Comparison of ENCODE assay signal across 8 cellular contexts in the genomic region with DNA sequence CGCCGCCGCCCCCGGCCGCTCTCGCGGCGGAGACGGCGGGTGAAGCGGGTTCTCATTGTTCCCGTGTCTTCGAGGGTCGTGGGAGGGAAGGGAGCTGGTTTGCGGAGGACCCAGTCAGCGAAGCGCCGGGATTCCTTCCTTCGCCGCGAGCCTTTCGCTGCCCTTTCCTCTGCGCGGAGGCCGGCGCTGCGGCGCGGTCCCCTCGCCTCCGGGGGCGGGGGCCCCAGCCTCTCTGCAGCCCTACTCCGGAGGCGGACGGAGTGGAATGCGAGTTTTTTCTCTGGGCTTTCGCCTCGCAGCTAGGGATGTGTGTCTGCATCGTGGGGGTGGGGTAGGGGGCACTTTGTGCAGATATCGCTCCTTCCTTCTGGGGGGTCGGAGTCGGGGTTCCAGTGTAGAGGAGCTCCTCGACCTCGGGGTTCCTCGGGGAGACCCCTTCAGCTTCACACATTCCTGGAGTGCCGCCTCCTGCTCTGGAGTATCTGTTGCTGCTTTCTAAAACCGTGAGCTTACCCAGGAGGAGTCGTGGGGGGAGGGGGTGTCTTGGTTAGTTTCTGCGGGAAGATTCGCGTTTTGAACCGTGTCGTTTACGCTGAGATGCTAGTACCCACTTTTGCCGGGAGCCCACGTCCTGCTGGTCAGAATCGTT. TPM values are rescaled to one million over a fixed set of nuclear protein-coding genes. Genes with fewer than 3 reads are reported as not detected.
DNase-seq lines count a peak whose midpoint lies in the region; ATAC-seq and TF ChIP-seq lines count a peak whose summit lies in the region.

No MANE protein-coding gene starts in this region.

- POLR2A ChIA-PET in activated B cell treated with CpG ODN at 0.5 μM for 24 hours (lab: Charles Lee) = interaction anchor here (0.5 to 3.9 kb wide), 9 partner anchors 13 to 1329 kb away, joined by 3 to 40 read pairs (median 5); a partner anchor contains a TSS

- no peaks in the 10 kb centered on the region for H3K9me3 ChIP-seq in mesodermal cell (ENCODE audit: control insufficient read depth, low read length)

- H3K4me3 Mint-ChIP-seq in activated B cell treated with CpG ODN at 0.5 μM for 24 hours = peak overlapping the region; percentile 92
- peak overlapping the region; percentile 83 to 94 for H3K4me3 Mint-ChIP-seq in effector memory CD8-positive, alpha-beta T cell
- H3K4me3 Mint-ChIP-seq in stimulated activated naive CD8-positive, alpha-beta T cell treated with anti-CD3 and anti-CD28 coated beads, Interleukin-15, Interleukin-2, amounts not matched to agents 100 ng/mL and 50 ng/mL, for 24 hours = peak overlapping the region; percentile 88

- peak overlapping the region; percentile 74 for H3K27ac Mint-ChIP-seq in activated B cell treated with CpG ODN at 0.5 μM for 24 hours
- peak overlapping the region; percentile 92 to 94 for H3K27ac Mint-ChIP-seq in effector memory CD8-positive, alpha-beta T cell
- peak overlapping the region; percentile 83 for H3K27ac Mint-ChIP-seq in stimulated activated naive CD8-positive, alpha-beta T cell treated with anti-CD3 and anti-CD28 coated beads, Interleukin-15, Interleukin-2, amounts not matched to agents 100 ng/mL and 50 ng/mL, for 24 hours

- peak overlapping the region; percentile 83 for H3K27ac ChIP-seq in mesodermal cell (ENCODE audit: low read depth, low read length, severe bottlenecking)

- peaks cover 7% of the 10 kb centered on the region for H3K4me1 ChIP-seq in mesodermal cell (ENCODE audit: control insufficient read depth, insufficient read depth, low read length, poor library complexity, severe bottlenecking)

- intact Hi-C loops in activated B cell treated with CpG ODN at 0.5 μM for 24 hours (cut with micrococcal nuclease) = loop anchor here (1.0 to 10.0 kb wide), 11 partner anchors 63 to 1411 kb away; a partner anchor contains a TSS

- H3K4me3 ChIP-seq in mesodermal cell (ENCODE audit: extremely low read depth, insufficient read depth, low read length, poor library complexity, severe bottlenecking) = peak overlapping the region; percentile 97

- no peak for TF ChIP-seq CTCF in activated B cell treated with CpG ODN at 0.5 μM for 24 hours (IDR thresholded peaks at IDR 0.05)

- peak; percentile 31 for ATAC-seq in GM21737 (IDR thresholded peaks at IDR 0.05; ENCODE audit: unreplicated experiment)
- peak; percentile 12 for ATAC-seq in activated B cell treated with CpG ODN at 0.5 μM for 24 hours (ENCODE audit: low read depth)
- peak; percentile 14 for ATAC-seq in effector memory CD8-positive, alpha-beta T cell (replicated peaks)

- no peaks in the 10 kb centered on the region for H3K9me3 Mint-ChIP-seq in activated B cell treated with CpG ODN at 0.5 μM for 24 hours
- H3K9me3 Mint-ChIP-seq in effector memory CD8-positive, alpha-beta T cell = no peaks in the 10 kb centered on the region
- H3K9me3 Mint-ChIP-seq in stimulated activated naive CD8-positive, alpha-beta T cell treated with anti-CD3 and anti-CD28 coated beads, Interleukin-15, Interleukin-2, amounts not matched to agents 100 ng/mL and 50 ng/mL, for 24 hours = no peaks in the 10 kb centered on the region

- no peaks in the 10 kb centered on the region for H3K27me3 Mint-ChIP-seq in activated B cell treated with CpG ODN at 0.5 μM for 24 hours
- no peaks in the 10 kb centered on the region for H3K27me3 Mint-ChIP-seq in effector memory CD8-positive, alpha-beta T cell
- peaks cover 8% of the 10 kb centered on the region for H3K27me3 Mint-ChIP-seq in stimulated activated naive CD8-positive, alpha-beta T cell treated with anti-CD3 and anti-CD28 coated beads, Interleukin-15, Interleukin-2, amounts not matched to agents 100 ng/mL and 50 ng/mL, for 24 hours

- H3K36me3 ChIP-seq in mesodermal cell (ENCODE audit: control insufficient read depth, insufficient read depth, low read length) = no peaks in the 10 kb centered on the region

- CTCF ChIA-PET in activated B cell treated with CpG ODN at 0.5 μM for 24 hours (lab: Charles Lee) = interaction anchor here (1.0 to 1.6 kb wide), 3 partner anchors 124 to 635 kb away, joined by 3 to 6 read pairs (median 4); no protein-coding TSS in a partner anchor

- H3K4me1 Mint-ChIP-seq in activated B cell treated with CpG ODN at 0.5 μM for 24 hours = peaks cover 34% of the 10 kb centered on the region
- H3K4me1 Mint-ChIP-seq in effector memory CD8-positive, alpha-beta T cell (ENCODE audit: low read depth in 2 of 2) = peaks cover 28 to 45% of the 10 kb centered on the region in 2 donors
- peaks cover 36% of the 10 kb centered on the region for H3K4me1 Mint-ChIP-seq in stimulated activated naive CD8-positive, alpha-beta T cell treated with anti-CD3 and anti-CD28 coated beads, Interleukin-15, Interleukin-2, amounts not matched to agents 100 ng/mL and 50 ng/mL, for 24 hours (ENCODE audit: low read depth)

- H3K36me3 Mint-ChIP-seq in activated B cell treated with CpG ODN at 0.5 μM for 24 hours (ENCODE audit: low read depth) = peaks cover 3% of the 10 kb centered on the region
- H3K36me3 Mint-ChIP-seq in effector memory CD8-positive, alpha-beta T cell (ENCODE audit: insufficient read depth) = peaks cover 13% of the 10 kb centered on the region
- H3K36me3 Mint-ChIP-seq in stimulated activated naive CD8-positive, alpha-beta T cell treated with anti-CD3 and anti-CD28 coated beads, Interleukin-15, Interleukin-2, amounts not matched to agents 100 ng/mL and 50 ng/mL, for 24 hours (ENCODE audit: low read depth) = no peaks in the 10 kb centered on the region

- WGBS in mesodermal cell (ENCODE audit: insufficient coverage in 2 of 2), 2 experiments = 0% methylated on average over 16 to 38 of the region's 57 CpGs

- DNase-seq in GM03348 (ENCODE audit: low spot score) (peak; percentile 80), LHCN-M2 (ENCODE audit: low read depth) (peak; percentile 23), activated B cell treated with CpG ODN at 0.5 μM for 24 hours (peak; percentile 17), occipital lobe (lab: John Stamatoyannopoulos, UW) (no peak)
- peak in 1 of 3 experiments; percentile 10 for DNase-seq in effector memory CD8-positive, alpha-beta T cell

RNA-seq across cellular contexts. Expression of a gene that starts 0.6 kb away (rescaled TPM):
- total RNA-seq in LHCN-M2 (2014; rRNA removed) (12.5 and 15.1 TPM in 2 replicates), activated B cell treated with CpG ODN at 0.5 μM for 24 hours (23.4 and 24.5 TPM in 2 replicates), occipital lobe (143 TPM)
- 8.1 TPM for polyA plus RNA-seq in LHCN-M2 (2012)
- polyA plus RNA-seq in mesodermal cell (2013, experiment 1 of 2) = 50.9 TPM
- 59.9 TPM for polyA plus RNA-seq in mesodermal cell (2013, experiment 2 of 2)
